ENCODE assay signal across 9 cellular contexts in genomic region chr4:80074059-80074458, GRCh38. TPM values are rescaled to one million over a fixed set of nuclear protein-coding genes. Genes with fewer than 3 reads are reported as not detected.
A peak's percentile ranks its signal among the peaks of the same experiment; 100 is the strongest.
DNase-seq lines count a peak whose midpoint lies in the region; ATAC-seq, FAIRE-seq and TF ChIP-seq lines count a peak whose summit lies in the region.
"Had no signal": no experiment of that assay in that cellular context is flagged by ENCODE, and none has a peak within 500 bp of the region (broad histone marks: within the 10 kb centered on the region; RNA-seq: fewer than 3 reads in every experiment).

No MANE protein-coding gene starts in this region.

- peaks cover 77% of the 10 kb centered on the region for H3K4me1 Mint-ChIP-seq in stimulated activated effector memory CD8-positive, alpha-beta T cell treated with anti-CD3 and anti-CD28 coated beads, Interleukin-12 subunit alpha, Interleukin-12 subunit beta, amount 100 ng/mL, for 72 hours

- ATAC-seq in gastroesophageal sphincter (no peak), GM21723 (IDR thresholded peaks at IDR 0.05; ENCODE audit: unreplicated experiment) (no peak), HG02678 (IDR thresholded peaks at IDR 0.05; ENCODE audit: unreplicated experiment) (no peak)
- no peak for ATAC-seq in stimulated activated effector memory CD8-positive, alpha-beta T cell treated with anti-CD3 and anti-CD28 coated beads, Interleukin-12 subunit alpha, Interleukin-12 subunit beta, amount 100 ng/mL, for 72 hours

- H3K27ac ChIP-seq in SJCRH30 = no peak overlapping the region
- peak overlapping the region; percentile 70 to 98 (median 92) for H3K27ac ChIP-seq in gastroesophageal sphincter
- H3K27ac ChIP-seq in coronary artery = no peak overlapping the region

- H3K36me3 ChIP-seq in SJCRH30 = peaks cover 9% of the 10 kb centered on the region
- peaks cover 0 to 3% of the 10 kb centered on the region in 2 donors for H3K36me3 ChIP-seq in gastroesophageal sphincter

- no peaks in the 10 kb centered on the region for H3K9me3 ChIP-seq in SJCRH30 (replicated peaks)
- H3K9me3 ChIP-seq in gastroesophageal sphincter = no peaks in the 10 kb centered on the region

- TF ChIP-seq EP300 in gastroesophageal sphincter (IDR thresholded peaks at IDR 0.05) = no peak

- H3K4me1 ChIP-seq in SJCRH30 (peaks cover 15% of the 10 kb centered on the region), gastroesophageal sphincter (peaks cover 0 to 50% (median 5%) of the 10 kb centered on the region in 3 donors)

- H3K27me3 ChIP-seq in SJCRH30 (no peaks in the 10 kb centered on the region), gastroesophageal sphincter (no peaks in the 10 kb centered on the region)

- peak overlapping the region; percentile 92 for H3K4me3 Mint-ChIP-seq in stimulated activated effector memory CD8-positive, alpha-beta T cell treated with anti-CD3 and anti-CD28 coated beads, Interleukin-12 subunit alpha, Interleukin-12 subunit beta, amount 100 ng/mL, for 72 hours

- peak; percentile 18 for FAIRE-seq in GM18507 (lab: Jason Lieb, UNC)

- TF ChIP-seq CTCF in gastroesophageal sphincter (IDR thresholded peaks at IDR 0.05) (no peak), coronary artery (IDR thresholded peaks at IDR 0.05) (no peak)

- H3K9me3 Mint-ChIP-seq in stimulated activated effector memory CD8-positive, alpha-beta T cell treated with anti-CD3 and anti-CD28 coated beads, Interleukin-12 subunit alpha, Interleukin-12 subunit beta, amount 100 ng/mL, for 72 hours = no peaks in the 10 kb centered on the region

- no peak for TF ChIP-seq POLR2A in gastroesophageal sphincter (IDR thresholded peaks at IDR 0.05)

- peak overlapping the region; percentile 94 for H3K27ac Mint-ChIP-seq in stimulated activated effector memory CD8-positive, alpha-beta T cell treated with anti-CD3 and anti-CD28 coated beads, Interleukin-12 subunit alpha, Interleukin-12 subunit beta, amount 100 ng/mL, for 72 hours

- peak overlapping the region; percentile 95 for H3K4me3 ChIP-seq in SJCRH30
- no peak overlapping the region for H3K4me3 ChIP-seq in gastroesophageal sphincter
- H3K4me3 ChIP-seq in coronary artery = no peak overlapping the region

- H3K36me3 Mint-ChIP-seq in stimulated activated effector memory CD8-positive, alpha-beta T cell treated with anti-CD3 and anti-CD28 coated beads, Interleukin-12 subunit alpha, Interleukin-12 subunit beta, amount 100 ng/mL, for 72 hours = peaks cover 30% of the 10 kb centered on the region

- DNase-seq in GM18507 (ENCODE audit: extremely low spot score, insufficient read length, low read depth) (no peak), SJCRH30 (no peak), coronary artery (ENCODE audit: low spot score) (no peak)
- no peak for DNase-seq in stimulated activated effector memory CD8-positive, alpha-beta T cell treated with anti-CD3 and anti-CD28 coated beads, Interleukin-12 subunit alpha, Interleukin-12 subunit beta, amount 100 ng/mL, for 72 hours (ENCODE audit: low spot score in 2 of 2)
- DNase-seq: DMS79 treated with DMSO at 0.1 percent for 48 hours, nucleus accumbens had no signal

RNA-seq across cellular contexts. Expression of gene ANTXR2, which starts 1.0 kb away (rescaled TPM):
- total RNA-seq in SJCRH30 (2014; rRNA removed; shearing (Covaris generic)) = 34.5 and 35.8 TPM in 2 replicates
- 100 to 1,000 TPM; 440 to 611 (median 501) TPM for total RNA-seq in gastroesophageal sphincter

Comparison
In these comparisons a context has a peak if more than half of its experiments do, and no peak if none do; other contexts are left out.
1. H3K27ac ChIP-seq: peak in gastroesophageal sphincter (4 of 4); none in SJCRH30 (single experiment) and coronary artery (0 of 2).
2. RNA of gene ANTXR2, which starts 1.0 kb away (total RNA-seq): 440 to 611 TPM in gastroesophageal sphincter; 34.5 to 35.8 TPM in SJCRH30; every median in the first group is over 10 times any median in the second.